ENCODE assay signal across 1 cellular context in the genomic region with DNA sequence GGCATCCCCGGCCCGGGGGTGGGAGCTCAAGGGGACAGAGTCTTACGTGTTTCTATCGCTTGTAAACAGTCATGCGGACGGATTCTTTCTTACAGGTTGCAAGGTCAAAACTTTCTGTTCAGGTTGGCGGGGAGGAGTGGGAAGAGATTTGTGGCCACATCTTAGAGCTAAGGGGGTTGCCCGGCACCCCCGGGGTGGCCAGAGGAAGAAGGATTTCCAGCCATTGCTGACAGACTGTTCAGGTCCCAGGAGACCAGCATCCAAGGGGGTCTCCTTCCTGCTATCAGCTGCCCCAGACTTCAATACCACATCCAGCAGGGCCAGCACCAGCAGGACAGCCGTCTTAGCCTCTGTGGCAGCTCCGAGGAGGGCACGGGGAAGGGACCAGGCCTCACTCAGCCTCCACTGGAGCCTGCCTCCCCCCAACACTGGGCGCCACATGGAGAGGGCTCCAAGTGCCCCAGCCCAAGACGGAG.
TF ChIP-seq lines count a peak whose summit lies in the region.

No MANE protein-coding gene starts in this region.

TF ChIP-seq in GM12878, 131 proteins besides CTCF, POLR2A, EP300 and RAD21:
- TF ChIP-seq IKZF1 (conservative IDR thresholded peaks at IDR 0.05) (peak; percentile 93), TAF1 (IDR thresholded peaks at IDR 0.05; ENCODE audit: borderline replicate concordance, low read depth, low read length) (no peak), ZNF687 (IDR thresholded peaks at IDR 0.05) (no peak; the same call in 1 of the 2 replicates), EED (IDR thresholded peaks at IDR 0.05; ENCODE audit: low read depth) (peak; percentile 47; the same call in 1 of the 2 replicates), TCF12 (IDR thresholded peaks at IDR 0.05; ENCODE audit: low read depth, low read length) (peak; percentile 33; the same call in 1 of the 2 replicates), SKIL (IDR thresholded peaks at IDR 0.05; ENCODE audit: low read depth, poor library complexity, severe bottlenecking) (peak; percentile 90), CHD2 (IDR thresholded peaks at IDR 0.05; ENCODE audit: borderline replicate concordance, low read depth, low read length) (peak; percentile 77), FOXM1 (IDR thresholded peaks at IDR 0.05; ENCODE audit: low read depth, low read length) (no peak), GATAD2B (conservative IDR thresholded peaks at IDR 0.05; ENCODE audit: low read depth) (peak; percentile 78), PAX5 (IDR thresholded peaks at IDR 0.05; ENCODE audit: borderline replicate concordance, low read depth, low read length) (peak; percentile 72; the same call in 1 of the 2 replicates), MYB (IDR thresholded peaks at IDR 0.05; ENCODE audit: borderline replicate concordance, low read depth, low read length) (0 out of 2 replicates have a peak, but pooled peaks have one; percentile 51), DPF2 (IDR thresholded peaks at IDR 0.05) (peak; percentile 89), CUX1 (IDR thresholded peaks at IDR 0.05; ENCODE audit: insufficient replicate concordance, low read depth, low read length) (peak; percentile 28), MLLT1 (IDR thresholded peaks at IDR 0.05) (peak; percentile 67), LARP7 (IDR thresholded peaks at IDR 0.05) (peak; percentile 19; the same call in 1 of the 2 replicates), NBN (IDR thresholded peaks at IDR 0.05) (peak; percentile 85), MEF2B (IDR thresholded peaks at IDR 0.05; ENCODE audit: partially characterized antibody, poor library complexity, severe bottlenecking) (peak; percentile 86), ZSCAN29 (IDR thresholded peaks at IDR 0.05) (peak; percentile 76), SREBF1 (IDR thresholded peaks at IDR 0.05; ENCODE audit: low read length) (no peak), TCF7 (IDR thresholded peaks at IDR 0.05; ENCODE audit: borderline replicate concordance) (peak; percentile 33; the same call in 1 of the 2 replicates), ATF7 (IDR thresholded peaks at IDR 0.05; ENCODE audit: low read depth) (peak; percentile 84), ZNF217 (IDR thresholded peaks at IDR 0.05) (0 out of 2 replicates have a peak, but pooled peaks have one; percentile 47), MTA2 (IDR thresholded peaks at IDR 0.05; ENCODE audit: low read depth) (peak; percentile 92), ETV6 (conservative IDR thresholded peaks at IDR 0.05 in 1 of 2, IDR thresholded peaks at IDR 0.05 in 1 of 2; ENCODE audit: borderline replicate concordance in 1 of 2, low read depth in 1 of 2) (peak in 1 of 2 experiments; percentile 27; a peak in 1 of 4 replicates), IKZF2 (IDR thresholded peaks at IDR 0.05) (peak; percentile 79 to 83), PML (IDR thresholded peaks at IDR 0.05; ENCODE audit: low read length) (no peak), HDGF (IDR thresholded peaks at IDR 0.05) (0 out of 2 replicates have a peak, but pooled peaks have one; percentile 27), TBL1XR1 (IDR thresholded peaks at IDR 0.05; ENCODE audit: low read depth, low read length) (peak; percentile 81), BMI1 (IDR thresholded peaks at IDR 0.05; ENCODE audit: borderline replicate concordance) (peak; percentile 24; the same call in 1 of the 2 replicates), MXI1 (IDR thresholded peaks at IDR 0.05; ENCODE audit: low read depth, low read length) (peak; percentile 73), SMC3 (IDR thresholded peaks at IDR 0.05; ENCODE audit: borderline replicate concordance, low read length) (peak; percentile 6; the same call in 1 of the 2 replicates), FOS (IDR thresholded peaks at IDR 0.05; ENCODE audit: borderline replicate concordance, extremely low read depth, insufficient read length) (no peak), CREM (IDR thresholded peaks at IDR 0.05; ENCODE audit: low read depth) (peak; percentile 59), BCL11A (IDR thresholded peaks at IDR 0.05; ENCODE audit: low read depth, low read length) (peak; percentile 44; the same call in 1 of the 2 replicates), SRF (IDR thresholded peaks at IDR 0.05; ENCODE audit: low read depth in 2 of 2, low read length in 2 of 2) (no peak), RUNX3 (IDR thresholded peaks at IDR 0.05; ENCODE audit: low read length) (peak; percentile 69), RELA (IDR thresholded peaks at IDR 0.05; ENCODE audit: borderline replicate concordance, partially characterized antibody) (peak; percentile 90), EZH2 (IDR thresholded peaks at IDR 0.05; ENCODE audit: borderline replicate concordance, control insufficient read depth, low read depth, low read length) (no peak), NFYA (IDR thresholded peaks at IDR 0.05; ENCODE audit: borderline replicate concordance, low read depth, low read length) (no peak), BHLHE40 (IDR thresholded peaks at IDR 0.05; ENCODE audit: borderline replicate concordance in 1 of 2, low read depth in 2 of 2, low read length in 1 of 2) (peak in 1 of 2 experiments; percentile 87; a peak in 3 of 4 replicates), ATF2 (IDR thresholded peaks at IDR 0.05; ENCODE audit: low read length) (no peak), NR2F1 (conservative IDR thresholded peaks at IDR 0.05) (peak; percentile 99), ZNF24 (IDR thresholded peaks at IDR 0.05) (no peak), EGR1 (IDR thresholded peaks at IDR 0.05; ENCODE audit: borderline replicate concordance in 1 of 2, low read depth in 2 of 2, low read length in 2 of 2) (no peak), CREB1 (IDR thresholded peaks at IDR 0.05; ENCODE audit: low read depth) (peak; percentile 71), SMARCA5 (IDR thresholded peaks at IDR 0.05) (peak; percentile 91)
- TF ChIP-seq, protein P1, sequence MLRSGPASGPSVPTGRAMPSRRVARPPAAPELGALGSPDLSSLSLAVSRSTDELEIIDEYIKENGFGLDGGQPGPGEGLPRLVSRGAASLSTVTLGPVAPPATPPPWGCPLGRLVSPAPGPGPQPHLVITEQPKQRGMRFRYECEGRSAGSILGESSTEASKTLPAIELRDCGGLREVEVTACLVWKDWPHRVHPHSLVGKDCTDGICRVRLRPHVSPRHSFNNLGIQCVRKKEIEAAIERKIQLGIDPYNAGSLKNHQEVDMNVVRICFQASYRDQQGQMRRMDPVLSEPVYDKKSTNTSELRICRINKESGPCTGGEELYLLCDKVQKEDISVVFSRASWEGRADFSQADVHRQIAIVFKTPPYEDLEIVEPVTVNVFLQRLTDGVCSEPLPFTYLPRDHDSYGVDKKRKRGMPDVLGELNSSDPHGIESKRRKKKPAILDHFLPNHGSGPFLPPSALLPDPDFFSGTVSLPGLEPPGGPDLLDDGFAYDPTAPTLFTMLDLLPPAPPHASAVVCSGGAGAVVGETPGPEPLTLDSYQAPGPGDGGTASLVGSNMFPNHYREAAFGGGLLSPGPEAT (IDR thresholded peaks at IDR 0.05; ENCODE audit: low read depth), result peak; percentile 91
